ENCODE assay signal across 24 cellular contexts in the genomic region with DNA sequence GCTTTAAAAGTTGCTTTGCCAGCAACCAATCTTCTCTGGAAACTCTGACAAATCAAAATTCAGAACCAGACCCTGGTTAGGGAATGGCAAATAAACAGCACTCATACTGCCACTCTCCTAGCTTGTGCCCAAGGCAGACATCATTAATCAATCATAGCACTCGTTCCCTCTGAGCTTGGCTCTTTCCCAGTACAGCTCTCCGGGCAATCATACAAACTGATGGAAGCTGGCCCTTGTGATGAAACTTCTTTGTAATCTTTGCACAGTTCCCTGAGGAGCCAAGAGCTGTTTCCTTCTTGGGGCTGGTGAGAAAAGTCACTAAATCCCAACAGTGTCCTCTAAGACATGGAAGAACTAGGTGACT. TPM values are rescaled to one million over a fixed set of nuclear protein-coding genes. Genes with fewer than 3 reads are reported as not detected.
A peak's percentile ranks its signal among the peaks of the same experiment; 100 is the strongest.
DNase-seq lines count a peak whose midpoint lies in the region; ATAC-seq, FAIRE-seq and TF ChIP-seq lines count a peak whose summit lies in the region.
"Had no signal": no experiment of that assay in that cellular context is flagged by ENCODE, and none has a peak within 500 bp of the region (broad histone marks: within the 10 kb centered on the region; RNA-seq: fewer than 3 reads in every experiment).

No MANE protein-coding gene starts in this region.

- no peak overlapping the region for H3K4me2 ChIP-seq in K562 (ENCODE audit: insufficient read depth, low read length)

- DNase-seq in HTR-8/SVneo (ENCODE audit: insufficient read length, low spot score) (no peak), K562 (ENCODE audit: extremely low read depth in 1 of 4, low spot score in 3 of 4) (no peak), fibroblast of the aortic adventitia (ENCODE audit: low read depth) (peak; percentile 83), sigmoid colon (peak; percentile 17), pons (ENCODE audit: low spot score) (no peak), kidney tubule cell (ENCODE audit: low spot score) (no peak)
- DNase-seq: BE2C, DMS79, GOT3, KBM-7, NCI-H1092, NCI-H1436 treated with DMSO at 0.1 percent for 48 hours, NCI-H1930, NCI-H510A, Peyer's patch, SW 1271 had no signal

- no peak overlapping the region for H2AFZ ChIP-seq in K562 (ENCODE audit: low read depth, low read length)

- no peaks in the 10 kb centered on the region for H3K79me2 ChIP-seq in K562 (ENCODE audit: control insufficient read depth, insufficient read depth, low read length)

- FAIRE-seq in HTR-8/SVneo (lab: Jason Lieb, UNC) (peak; percentile 23), K562 (lab: Jason Lieb, UNC) (no peak)
- FAIRE-seq: A204.1, D721Med, GM19239, HepG2 had no signal

- H3K4me1 ChIP-seq in K562 (replicated peaks in 1 of 2; ENCODE audit: control insufficient read depth in 2 of 2, insufficient read depth in 2 of 2, low read length in 2 of 2) (peaks cover 0 to 8% of the 10 kb centered on the region in 2 experiments; a peak in 2 of 5 replicates), sigmoid colon (peaks cover 0 to 6% (median 3%) of the 10 kb centered on the region in 4 donors)
- H3K4me1 ChIP-seq: BE2C, Peyer's patch had no signal

- no TSS peak for BruUV-seq in K562 (replicated peaks; lab: Mats Ljungman, UMichigan)

- TF ChIP-seq POLR2A in K562 (conservative IDR thresholded peaks at IDR 0.05) (no peak), sigmoid colon (IDR thresholded peaks at IDR 0.05) (no peak)

- H3K36me3 ChIP-seq in K562 (ENCODE audit: control insufficient read depth, insufficient read depth, low read length) (no peaks in the 10 kb centered on the region), sigmoid colon (peaks cover 0 to 14% (median 0%) of the 10 kb centered on the region in 4 donors)
- H3K36me3 ChIP-seq: BE2C, Peyer's patch had no signal

- CTCF ChIA-PET in K562 (lab: Yijun Ruan, JAX; ENCODE audit: low intra/inter-chr PET ratio) = no interaction called here

- peaks cover 12% of the 10 kb centered on the region; the same call in 1 of the 2 replicates for H4K20me1 ChIP-seq in K562 (replicated peaks; ENCODE audit: control insufficient read depth, insufficient read depth, low read length)

- TF ChIP-seq EP300 in K562 (IDR thresholded peaks at IDR 0.05; ENCODE audit: low read length) (no peak), sigmoid colon (IDR thresholded peaks at IDR 0.05) (no peak)

- in situ Hi-C loops in K562 (cut with MboI) = no loop called here

- ATAC-seq in K562 = no peak
- no peak for ATAC-seq in HG02571 (IDR thresholded peaks at IDR 0.05; ENCODE audit: unreplicated experiment)
- ATAC-seq: HCT116, HepG2, Right ventricle myocardium inferior had no signal

- 5% methylated on average over 2 of the region's 2 CpGs for WGBS in K562 (ENCODE audit: insufficient coverage, low coverage, missing lambda C conversion rate)
- WGBS in sigmoid colon, 2 donors = 39 to 69% methylated on average over 2 of the region's 2 CpGs

- POLR2A ChIA-PET in K562 (lab: Yijun Ruan, JAX) = interaction anchor here (0.6 kb wide), 1 partner anchor 113 kb away, joined by 3 read pairs; no protein-coding TSS in a partner anchor

- no peak overlapping the region for H3K9ac ChIP-seq in K562 (ENCODE audit: insufficient read depth in 1 of 2, low read depth in 2 of 2, low read length in 2 of 2)

- H3K9me3 ChIP-seq in K562 (replicated peaks; ENCODE audit: control insufficient read depth, insufficient read depth, low read depth, low read length) (no peaks in the 10 kb centered on the region), sigmoid colon (no peaks in the 10 kb centered on the region)
- H3K9me3 ChIP-seq: BE2C, Peyer's patch had no signal

- intact Hi-C loops in K562 (cut with micrococcal nuclease) = loop anchor here (5.0 kb wide), 1 partner anchor 96 kb away; no protein-coding TSS in a partner anchor
- intact Hi-C loops in sigmoid colon (cut with DNase I) = loop anchor here (5.0 kb wide), 1 partner anchor 96 kb away; no protein-coding TSS in a partner anchor

- no peak for TF ChIP-seq RAD21 in K562 (CRISPR knock-in tag; conservative IDR thresholded peaks at IDR 0.05 in 1 of 2, IDR thresholded peaks at IDR 0.05 in 1 of 2)

- no peak overlapping the region for H3K27ac ChIP-seq in K562 (ENCODE audit: extremely low read depth, low read depth, low read length)
- no peak overlapping the region for H3K27ac ChIP-seq in sigmoid colon
- H3K27ac ChIP-seq: Peyer's patch, SK-N-MC had no signal

- TF ChIP-seq CTCF in K562 (IDR thresholded peaks at IDR 0.05 in 2 of 3, conservative IDR thresholded peaks at IDR 0.05 in 1 of 3; ENCODE audit: insufficient read depth in 2 of 3, low read depth in 1 of 3, low read length in 3 of 3) = no peak
- no peak for TF ChIP-seq CTCF in fibroblast of the aortic adventitia (IDR thresholded peaks at IDR 0.05; ENCODE audit: insufficient read depth, low read length)
- TF ChIP-seq CTCF in sigmoid colon (IDR thresholded peaks at IDR 0.05) = no peak

- H3K4me3 ChIP-seq in K562 = no peak overlapping the region
- H3K4me3 ChIP-seq in fibroblast of the aortic adventitia (ENCODE audit: low read depth, low read length) = no peak overlapping the region
- no peak overlapping the region for H3K4me3 ChIP-seq in sigmoid colon
- H3K4me3 ChIP-seq: Peyer's patch, SK-N-MC had no signal

- no peaks in the 10 kb centered on the region for H3K9me1 ChIP-seq in K562 (ENCODE audit: control insufficient read depth, insufficient read depth, low read length)

- H3K27me3 ChIP-seq in K562 (ENCODE audit: control insufficient read depth in 2 of 2, insufficient read depth in 2 of 2, low read length in 2 of 2) = peaks cover 3 to 29% of the 10 kb centered on the region in 2 experiments; a peak in 3 of 5 replicates
- H3K27me3 ChIP-seq in sigmoid colon = no peaks in the 10 kb centered on the region
- H3K27me3 ChIP-seq: BE2C, Peyer's patch had no signal

TF ChIP-seq in K562, 482 proteins besides CTCF, POLR2A, EP300 and RAD21 (continues in another document):
- no peak for TF ChIP-seq ZBTB7A (IDR thresholded peaks at IDR 0.05; ENCODE audit: borderline replicate concordance, control insufficient read depth, low read depth, low read length)
- TF ChIP-seq MAFG (tag; conservative IDR thresholded peaks at IDR 0.05) = no peak
- TF ChIP-seq TCF3 (CRISPR knock-in tag; IDR thresholded peaks at IDR 0.05) = no peak
- no peak for TF ChIP-seq FOXK2 (conservative IDR thresholded peaks at IDR 0.05 in 1 of 2, IDR thresholded peaks at IDR 0.05 in 1 of 2; ENCODE audit: low read depth in 2 of 2)
- no peak for TF ChIP-seq MXI1 (IDR thresholded peaks at IDR 0.05; ENCODE audit: low read depth, low read length)
- TF ChIP-seq CXXC5 (CRISPR knock-in tag; IDR thresholded peaks at IDR 0.05) = no peak
- TF ChIP-seq, protein P1, sequence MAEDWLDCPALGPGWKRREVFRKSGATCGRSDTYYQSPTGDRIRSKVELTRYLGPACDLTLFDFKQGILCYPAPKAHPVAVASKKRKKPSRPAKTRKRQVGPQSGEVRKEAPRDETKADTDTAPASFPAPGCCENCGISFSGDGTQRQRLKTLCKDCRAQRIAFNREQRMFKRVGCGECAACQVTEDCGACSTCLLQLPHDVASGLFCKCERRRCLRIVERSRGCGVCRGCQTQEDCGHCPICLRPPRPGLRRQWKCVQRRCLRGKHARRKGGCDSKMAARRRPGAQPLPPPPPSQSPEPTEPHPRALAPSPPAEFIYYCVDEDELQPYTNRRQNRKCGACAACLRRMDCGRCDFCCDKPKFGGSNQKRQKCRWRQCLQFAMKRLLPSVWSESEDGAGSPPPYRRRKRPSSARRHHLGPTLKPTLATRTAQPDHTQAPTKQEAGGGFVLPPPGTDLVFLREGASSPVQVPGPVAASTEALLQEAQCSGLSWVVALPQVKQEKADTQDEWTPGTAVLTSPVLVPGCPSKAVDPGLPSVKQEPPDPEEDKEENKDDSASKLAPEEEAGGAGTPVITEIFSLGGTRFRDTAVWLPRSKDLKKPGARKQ (CRISPR knock-in tag; IDR thresholded peaks at IDR 0.05) = no peak
- TF ChIP-seq ETV6 (IDR thresholded peaks at IDR 0.05; ENCODE audit: borderline replicate concordance in 1 of 2, low read depth in 2 of 2, low read length in 1 of 2) = no peak
- TF ChIP-seq ETV6 (CRISPR knock-in tag; IDR thresholded peaks at IDR 0.05; ENCODE audit: borderline replicate concordance) = no peak
- no peak for TF ChIP-seq MAZ (CRISPR knock-in tag; conservative IDR thresholded peaks at IDR 0.05 in 1 of 2, IDR thresholded peaks at IDR 0.05 in 1 of 2)
- no peak for TF ChIP-seq ZNF239 (CRISPR knock-in tag; IDR thresholded peaks at IDR 0.05)

RNA-seq across cellular contexts. Expression of a gene that starts 34.7 kb away (rescaled TPM):
- total RNA-seq in K562 (2011; cell fraction: chromatin; rRNA removed; ENCODE audit: low replicate concordance) = not detected in 2 replicates
- not detected in 2 replicates for total RNA-seq in K562 (2011; cell fraction: nucleolus; rRNA removed)
- not detected in 2 replicates for total RNA-seq in K562 (2011; cell fraction: nucleoplasm; rRNA removed)
- not detected in 2 replicates for total RNA-seq in K562 (2014; rRNA removed)
- not detected in 2 replicates for total RNA-seq in K562 (2014; rRNA removed; fragmentation: Illumina TruSeq; extraction: Trizol)
- not detected in 2 replicates for total RNA-seq in K562 (2015; rRNA removed; fragmentation: Illumina TruSeq; extraction: Trizol)
- not detected in 2 replicates for total RNA-seq in K562 (2021)
- polyA plus RNA-seq in K562 (2011; rRNA removed) = not detected in 2 replicates
- polyA plus RNA-seq in K562 (2011; cell fraction: cytosol; rRNA removed) = not detected in 2 replicates
- not detected in 2 replicates for polyA plus RNA-seq in K562 (2011; cell fraction: nucleus; rRNA removed)
- polyA plus RNA-seq in K562 (2012) = 0.11 TPM in 1 of 2 replicates, not detected in the other
- not detected in 2 replicates for polyA plus RNA-seq in K562 (2014; fragmentation: Illumina TruSeq; extraction: Trizol)
- not detected for polyA plus RNA-seq in K562 (2014; fragmentation: Nextera tagmentation; extraction: Ambion mirVana)
- 0.12 TPM in 1 of 2 replicates, not detected in the other for polyA plus RNA-seq in K562 (2014; rRNA removed)
- not detected in 2 replicates for polyA minus RNA-seq in K562 (2011; rRNA and poly(A)+ RNA removed)
- not detected in 2 replicates for polyA minus RNA-seq in K562 (2011; cell fraction: cytosol; rRNA and poly(A)+ RNA removed)
- not detected in 2 replicates for polyA minus RNA-seq in K562 (2011; cell fraction: nucleus; rRNA and poly(A)+ RNA removed)
- 4.9 and 10.8 TPM in 2 replicates for total RNA-seq in fibroblast of the aortic adventitia (ENCODE audit: low replicate concordance)
- total RNA-seq in sigmoid colon = 10 to 100 TPM in 3 of 4 donors, 1 to 10 TPM in 1; 9.2 to 39.1 (median 17.1) TPM
- 1 to 10 TPM in 2 of 3 donors, not detected in 1; 1.2 to 6.4 TPM for polyA plus RNA-seq in sigmoid colon
- polyA plus RNA-seq: HepG2 had no signal

Comparison
In these comparisons a context has a peak if more than half of its experiments do, and no peak if none do; other contexts are left out.
1. DNase-seq: peak in fibroblast of the aortic adventitia (single experiment) and sigmoid colon (single experiment); none in HTR-8/SVneo (single experiment), K562 (0 of 4), pons (single experiment) and kidney tubule cell (single experiment).